Comparison of ENCODE assay signal across 8 cellular contexts in the genomic region with DNA sequence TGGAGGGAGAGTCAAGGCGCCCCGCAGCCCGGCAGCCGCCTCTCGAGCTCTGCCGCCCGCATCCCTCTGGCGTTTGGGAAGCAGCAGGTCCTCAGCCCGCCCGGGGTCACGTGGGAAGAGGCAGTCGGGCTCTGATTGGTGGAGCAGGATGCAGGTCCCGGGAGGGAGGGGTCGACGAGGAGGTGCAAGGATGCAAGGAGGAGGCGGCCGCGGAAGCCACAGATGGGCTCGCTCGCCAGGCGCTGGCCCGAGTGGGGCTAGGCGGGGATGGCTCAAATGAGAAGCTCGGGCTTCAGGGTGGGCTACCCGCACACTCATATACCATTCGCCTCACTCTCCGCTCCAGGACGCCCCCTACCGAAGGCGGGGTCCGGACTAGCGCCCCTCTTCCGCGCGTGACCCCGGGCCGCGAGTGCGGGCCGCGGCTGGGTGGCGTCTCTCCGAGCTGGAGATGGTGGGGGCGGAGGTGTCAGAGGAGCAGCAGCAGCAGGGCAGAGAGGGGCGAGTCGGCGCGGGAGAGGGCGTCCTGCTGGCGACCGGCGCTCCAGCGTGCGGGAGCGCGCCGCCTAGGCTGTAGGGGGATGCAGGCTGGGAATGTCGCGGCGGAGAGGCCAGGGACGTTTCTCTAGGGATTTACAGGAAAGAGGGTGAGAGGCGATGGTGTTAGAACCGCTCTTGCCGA. TPM values are rescaled to one million over a fixed set of nuclear protein-coding genes. Genes with fewer than 3 reads are reported as not detected.
DNase-seq lines count a peak whose midpoint lies in the region; ATAC-seq and TF ChIP-seq lines count a peak whose summit lies in the region.

TMEFF2 (minus strand) TSS at position 68 of the 682 bp plus-strand sequence. CDS start 409 bp downstream, outside the sequence.

- TF ChIP-seq POLR2A in body of pancreas (IDR thresholded peaks at IDR 0.05): no peak

- H3K9me3 ChIP-seq in CD8-positive, alpha-beta T cell (ENCODE audit: low read length): no peaks in the 10 kb centered on the region
- H3K9me3 ChIP-seq in body of pancreas: no peaks in the 10 kb centered on the region

- peaks cover 32% of the 10 kb centered on the region for H3K4me1 Mint-ChIP-seq in CD8-positive, alpha-beta T cell (ENCODE audit: low read depth)

- intact Hi-C loops in CD8-positive, alpha-beta T cell (cut with DNase I, micrococcal nuclease): no loop called here
- intact Hi-C loops in body of pancreas (cut with DNase I): no loop called here

- peak; percentile 49 for ATAC-seq in CD8-positive, alpha-beta T cell
- ATAC-seq in GM21528 (IDR thresholded peaks at IDR 0.05; ENCODE audit: low FRiP score, unreplicated experiment) (peak; percentile 66), body of pancreas (peak; percentile 51)

- H3K9me3 Mint-ChIP-seq in CD8-positive, alpha-beta T cell: no peaks in the 10 kb centered on the region

- H3K4me3 ChIP-seq in CD8-positive, alpha-beta T cell (ENCODE audit: low read depth, low read length): peak within 1 kb of the TSS; percentile 43
- H3K4me3 ChIP-seq in body of pancreas: peak within 1 kb of the TSS in 1 of 2 donors; percentile 4

- H3K27ac ChIP-seq in CD8-positive, alpha-beta T cell (ENCODE audit: low read depth, low read length): no peak within 1 kb of the TSS
- no peak within 1 kb of the TSS for H3K27ac ChIP-seq in body of pancreas

- H3K4me3 Mint-ChIP-seq in CD8-positive, alpha-beta T cell: peak within 1 kb of the TSS; percentile 79

- WGBS in body of pancreas, 2 donors: 2 to 3% methylated on average over 19 to 64 of the region's 64 CpGs

- no peak within 1 kb of the TSS for H3K27ac Mint-ChIP-seq in CD8-positive, alpha-beta T cell

- no peaks in the 10 kb centered on the region for H3K36me3 Mint-ChIP-seq in CD8-positive, alpha-beta T cell

- TF ChIP-seq CTCF in CD8-positive, alpha-beta T cell (IDR thresholded peaks at IDR 0.05): no peak
- TF ChIP-seq CTCF in body of pancreas (IDR thresholded peaks at IDR 0.05): no peak

- H3K27me3 Mint-ChIP-seq in CD8-positive, alpha-beta T cell (ENCODE audit: low read depth): peaks cover 61% of the 10 kb centered on the region

- in situ Hi-C loops in KBM-7 (cut with MboI; ENCODE audit: low pct_unique_long_range_greater_than_20kb, low sequenced_read_pairs): no loop called here

- POLR2A ChIA-PET in CD8-positive, alpha-beta T cell (lab: Charles Lee): no interaction called here

- peaks cover 38% of the 10 kb centered on the region for H3K27me3 ChIP-seq in CD8-positive, alpha-beta T cell (ENCODE audit: insufficient read depth, low read length)
- H3K27me3 ChIP-seq in body of pancreas: peaks cover 0 to 22% of the 10 kb centered on the region in 2 donors

- DNase-seq in CD8-positive, alpha-beta T cell: peak in 4 of 7 experiments; percentile 20 to 50 (median 22)
- DNase-seq in KBM-7 (peak; percentile 45), SW 1271 (lab: John Stamatoyannopoulos, UW) (peak; percentile 64 to 81), body of pancreas (peak; percentile 26 to 39 (median 33)), iPS DF 19.7 (ENCODE audit: low read depth, low spot score) (peak; percentile 64), putamen (ENCODE audit: low spot score) (peak; percentile 99), SKM-1 treated with dmso at 0.1 percent for 144 hours (lab: John Stamatoyannopoulos, UW; ENCODE audit: unreplicated experiment) (no peak)

- H3K4me1 ChIP-seq in CD8-positive, alpha-beta T cell (ENCODE audit: insufficient read depth, low read length): peaks cover 20% of the 10 kb centered on the region
- peaks cover 29% of the 10 kb centered on the region for H3K4me1 ChIP-seq in body of pancreas

- no peaks in the 10 kb centered on the region for H3K36me3 ChIP-seq in CD8-positive, alpha-beta T cell (ENCODE audit: insufficient read depth, low read length)
- H3K36me3 ChIP-seq in body of pancreas (replicated peaks in 1 of 2; ENCODE audit: insufficient read depth in 1 of 2, low read depth in 2 of 2): no peaks in the 10 kb centered on the region

- CTCF ChIA-PET in CD8-positive, alpha-beta T cell (lab: Charles Lee): interaction anchor here (1.1 to 1.5 kb wide), 3 partner anchors 32 to 655 kb away, joined by 3 to 6 read pairs (median 3); no protein-coding TSS in a partner anchor

RNA-seq across cellular contexts. Expression of gene TMEFF2, which starts in this region (rescaled TPM):
- not detected for total RNA-seq in CD8-positive, alpha-beta T cell
- not detected for total RNA-seq in body of pancreas

Comparison
In these comparisons a context has a peak if more than half of its experiments do, and no peak if none do; other contexts are left out.
1. Peak in DNase-seq, ATAC-seq and H3K4me3 ChIP-seq in CD8-positive, alpha-beta T cell; RNA of the gene not detected or under 1 TPM.
2. Peak in DNase-seq and ATAC-seq in body of pancreas; RNA of the gene not detected or under 1 TPM.